In the genomic region with DNA sequence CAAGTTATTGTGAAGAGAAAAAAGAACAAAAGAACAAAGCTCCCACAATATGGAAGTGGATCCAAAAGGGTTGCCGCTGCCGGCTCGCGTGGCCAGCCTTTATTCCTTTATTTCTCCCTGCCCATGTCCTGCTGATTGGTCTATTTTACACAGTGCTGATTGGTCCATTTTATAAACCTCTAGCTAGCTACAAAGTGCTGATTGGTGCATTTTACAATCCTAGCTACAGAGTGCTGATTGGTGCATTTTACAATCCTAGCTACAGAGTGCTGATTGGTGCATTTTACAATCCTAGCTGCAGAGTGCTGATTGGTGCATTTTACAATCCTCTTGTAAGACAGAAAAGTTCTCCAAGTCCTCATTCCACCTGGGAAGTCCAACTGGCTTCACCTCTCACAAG, we compare ENCODE assay signal across 6 cellular contexts. TPM values are rescaled to one million over a fixed set of nuclear protein-coding genes. Genes with fewer than 3 reads are reported as not detected.
"Had no signal": no experiment of that assay in that cellular context is flagged by ENCODE, and none has a peak within 500 bp of the region (broad histone marks: within the 10 kb centered on the region; RNA-seq: fewer than 3 reads in every experiment).

No MANE protein-coding gene starts in this region.

RNA-seq across cellular contexts. Expression of a gene that starts 43.8 kb away (rescaled TPM):
- total RNA-seq: GM23248, GM23338, H1, H7, H9, HFFc6 had no signal
- polyA plus RNA-seq: GM23248 had no signal
